Comparison of ENCODE assay signal across 12 cellular contexts in genomic region chr3:46878796-46879436, GRCh38. TPM values are rescaled to one million over a fixed set of nuclear protein-coding genes. Genes with fewer than 3 reads are reported as not detected.
DNase-seq lines count a peak whose midpoint lies in the region; ATAC-seq and TF ChIP-seq lines count a peak whose summit lies in the region.
"Had no signal": no experiment of that assay in that cellular context is flagged by ENCODE, and none has a peak within 500 bp of the region (broad histone marks: within the 10 kb centered on the region; RNA-seq: fewer than 3 reads in every experiment).

No MANE protein-coding gene starts in this region.

- no peaks in the 10 kb centered on the region for H3K36me3 Mint-ChIP-seq in type B pancreatic cell
- no peaks in the 10 kb centered on the region for H3K36me3 Mint-ChIP-seq in endothelial cell (ENCODE audit: low read depth, unreplicated experiment)

- peaks cover 17% of the 10 kb centered on the region for H3K27me3 Mint-ChIP-seq in type B pancreatic cell
- peaks cover 10% of the 10 kb centered on the region for H3K27me3 Mint-ChIP-seq in endothelial cell (ENCODE audit: unreplicated experiment)

- ATAC-seq in GM19324 (IDR thresholded peaks at IDR 0.05; ENCODE audit: low FRiP score, unreplicated experiment), result peak; percentile 44
- ATAC-seq in HG03469 (IDR thresholded peaks at IDR 0.05; ENCODE audit: unreplicated experiment), result no peak

- DNase-seq in HuH-7.5 (ENCODE audit: low spot score) (peak; percentile 85), hepatic stellate cell (ENCODE audit: low spot score) (peak; percentile 70), type B pancreatic cell (ENCODE audit: extremely low spot score, unreplicated experiment) (no peak), endothelial cell (ENCODE audit: low spot score) (no peak), SKM-1 (lab: John Stamatoyannopoulos, UW; ENCODE audit: unreplicated experiment) (no peak)
- DNase-seq: activated gamma-delta T cell, dermis blood vessel endothelial cell, hippocampal formation, NCI-H1105, stomach had no signal

- peaks cover 35% of the 10 kb centered on the region for H3K4me1 Mint-ChIP-seq in type B pancreatic cell (ENCODE audit: unreplicated experiment)
- peaks cover 9% of the 10 kb centered on the region for H3K4me1 Mint-ChIP-seq in endothelial cell (ENCODE audit: unreplicated experiment)

- H3K9me3 Mint-ChIP-seq in type B pancreatic cell (no peaks in the 10 kb centered on the region), endothelial cell (ENCODE audit: unreplicated experiment) (no peaks in the 10 kb centered on the region)

- H3K4me3 Mint-ChIP-seq in type B pancreatic cell, result peak overlapping the region; percentile 87
- no peak overlapping the region for H3K4me3 Mint-ChIP-seq in endothelial cell (ENCODE audit: unreplicated experiment)

- H3K27ac Mint-ChIP-seq in type B pancreatic cell (peak overlapping the region; percentile 91), endothelial cell (ENCODE audit: unreplicated experiment) (no peak overlapping the region)

- no peak for TF ChIP-seq CTCF in type B pancreatic cell (conservative IDR thresholded peaks at IDR 0.05)
- no peak for TF ChIP-seq CTCF in endothelial cell (IDR thresholded peaks at IDR 0.05; ENCODE audit: unreplicated experiment)

RNA-seq across cellular contexts. Expression of gene PTH1R, which starts 1.4 kb away (rescaled TPM):
- 63.0 and 83.1 TPM in 2 replicates for total RNA-seq in type B pancreatic cell (ENCODE audit: low replicate concordance)
- 6.2 TPM for total RNA-seq in endothelial cell (ENCODE audit: unreplicated experiment)

RNA-seq across cellular contexts. Expression of gene MYL3, which starts 15.7 kb away (rescaled TPM):
- total RNA-seq in type B pancreatic cell (ENCODE audit: low replicate concordance), result 5.4 and 20.8 TPM in 2 replicates
- total RNA-seq in endothelial cell (ENCODE audit: unreplicated experiment), result not detected
- total RNA-seq: dermis blood vessel endothelial cell had no signal

Comparison
In these comparisons a context has a peak if more than half of its experiments do, and no peak if none do; other contexts are left out.
1. DNase-seq: peak in HuH-7.5 (single experiment) and hepatic stellate cell (single experiment); none in type B pancreatic cell (single experiment), endothelial cell (single experiment) and SKM-1 (single experiment).